8 cellular contexts compared by ENCODE assay signal in genomic region chr18:63421514-63421913, GRCh38. TPM values are rescaled to one million over a fixed set of nuclear protein-coding genes. Genes with fewer than 3 reads are reported as not detected.
A peak's percentile ranks its signal among the peaks of the same experiment; 100 is the strongest.
DNase-seq lines count a peak whose midpoint lies in the region; ATAC-seq and TF ChIP-seq lines count a peak whose summit lies in the region.

No MANE protein-coding gene starts in this region.

- TF ChIP-seq CTCF in tibial artery (IDR thresholded peaks at IDR 0.05), result no peak

- peak overlapping the region; percentile 99 for H3K4me3 Mint-ChIP-seq in activated T-cell treated with anti-CD3 and anti-CD28 coated beads, Interleukin-2, amount 50 U/mL, for 24 hours
- H3K4me3 Mint-ChIP-seq in activated naive CD8-positive, alpha-beta T cell treated with anti-CD3 and anti-CD28 coated beads, Interleukin-2, amount 10 ng/mL, durations not matched to agents 7 days and 5 days, result peak overlapping the region; percentile 88

- peaks cover 9 to 16% (median 9%) of the 10 kb centered on the region in 3 donors for H3K36me3 ChIP-seq in tibial artery

- H3K9me3 ChIP-seq in tibial artery, result no peaks in the 10 kb centered on the region

- H3K9me3 Mint-ChIP-seq in activated T-cell treated with anti-CD3 and anti-CD28 coated beads, Interleukin-2, amount 50 U/mL, for 24 hours, result no peaks in the 10 kb centered on the region
- no peaks in the 10 kb centered on the region for H3K9me3 Mint-ChIP-seq in activated naive CD8-positive, alpha-beta T cell treated with anti-CD3 and anti-CD28 coated beads, Interleukin-2, amount 10 ng/mL, durations not matched to agents 7 days and 5 days

- DNase-seq in activated T-cell treated with anti-CD3 and anti-CD28 coated beads, Interleukin-2, amount 50 U/mL, for 24 hours, result no peak
- no peak for DNase-seq in activated T-cell treated with anti-CD3 and anti-CD28 coated beads, Interleukin-2, amount 50 U/mL, for 1 hour
- DNase-seq in activated naive CD8-positive, alpha-beta T cell treated with anti-CD3 and anti-CD28 coated beads, Interleukin-2, amount 10 ng/mL, durations not matched to agents 7 days and 5 days, result no peak
- DNase-seq in kidney glomerular epithelial cell (lab: John Stamatoyannopoulos, UW), result peak; percentile 19
- DNase-seq in tibial artery, result no peak
- no peak for DNase-seq in GOT3 (lab: John Stamatoyannopoulos, UW)
- no peak for DNase-seq in NCI-H1048 (lab: John Stamatoyannopoulos, UW)

- H3K4me3 ChIP-seq in tibial artery, result peak overlapping the region; percentile 78 to 90

- POLR2A ChIA-PET in activated naive CD8-positive, alpha-beta T cell treated with anti-CD3 and anti-CD28 coated beads, Interleukin-2, amount 10 ng/mL, durations not matched to agents 7 days and 5 days (lab: Charles Lee), result interaction anchor here (0.9 to 2.0 kb wide), 9 partner anchors 9 to 426 kb away, joined by 3 to 22 read pairs (median 4); no protein-coding TSS in a partner anchor

- no peak for ATAC-seq in activated naive CD8-positive, alpha-beta T cell treated with anti-CD3 and anti-CD28 coated beads, Interleukin-2, amount 10 ng/mL, durations not matched to agents 7 days and 5 days (ENCODE audit: low read depth)
- no peak for ATAC-seq in GM18858 (IDR thresholded peaks at IDR 0.05; ENCODE audit: unreplicated experiment)

- no peaks in the 10 kb centered on the region for H3K27me3 ChIP-seq in tibial artery

- peaks cover 28% of the 10 kb centered on the region for H3K4me1 Mint-ChIP-seq in activated T-cell treated with anti-CD3 and anti-CD28 coated beads, Interleukin-2, amount 50 U/mL, for 24 hours (ENCODE audit: low read depth)
- peaks cover 16% of the 10 kb centered on the region for H3K4me1 Mint-ChIP-seq in activated naive CD8-positive, alpha-beta T cell treated with anti-CD3 and anti-CD28 coated beads, Interleukin-2, amount 10 ng/mL, durations not matched to agents 7 days and 5 days

- intact Hi-C loops in tibial artery (cut with DNase I; ENCODE audit: low total_unique reads), result loop anchor here (5.0 to 10.0 kb wide), 2 partner anchors 709 to 897 kb away; partner anchors contain the start of gene ZCCHC2

- peak overlapping the region; percentile 99 for H3K27ac Mint-ChIP-seq in activated T-cell treated with anti-CD3 and anti-CD28 coated beads, Interleukin-2, amount 50 U/mL, for 24 hours
- peak overlapping the region; percentile 94 for H3K27ac Mint-ChIP-seq in activated naive CD8-positive, alpha-beta T cell treated with anti-CD3 and anti-CD28 coated beads, Interleukin-2, amount 10 ng/mL, durations not matched to agents 7 days and 5 days

- peaks cover 0 to 39% (median 18%) of the 10 kb centered on the region in 4 donors for H3K4me1 ChIP-seq in tibial artery

- no peaks in the 10 kb centered on the region for H3K27me3 Mint-ChIP-seq in activated T-cell treated with anti-CD3 and anti-CD28 coated beads, Interleukin-2, amount 50 U/mL, for 24 hours
- H3K27me3 Mint-ChIP-seq in activated naive CD8-positive, alpha-beta T cell treated with anti-CD3 and anti-CD28 coated beads, Interleukin-2, amount 10 ng/mL, durations not matched to agents 7 days and 5 days, result no peaks in the 10 kb centered on the region

- peaks cover 19% of the 10 kb centered on the region for H3K36me3 Mint-ChIP-seq in activated T-cell treated with anti-CD3 and anti-CD28 coated beads, Interleukin-2, amount 50 U/mL, for 24 hours (ENCODE audit: low read depth)
- peaks cover 4% of the 10 kb centered on the region for H3K36me3 Mint-ChIP-seq in activated naive CD8-positive, alpha-beta T cell treated with anti-CD3 and anti-CD28 coated beads, Interleukin-2, amount 10 ng/mL, durations not matched to agents 7 days and 5 days

- peak overlapping the region; percentile 90 to 95 for H3K27ac ChIP-seq in tibial artery

RNA-seq across cellular contexts. Expression of gene VPS4B, which starts 0.8 kb away (rescaled TPM):
- 10 to 100 TPM; 72.8 to 78.2 TPM for total RNA-seq in activated naive CD8-positive, alpha-beta T cell treated with anti-CD3 and anti-CD28 coated beads, Interleukin-2, amount 10 ng/mL, durations not matched to agents 7 days and 5 days

RNA-seq across cellular contexts. Expression of gene KDSR, which starts 54.5 kb away (rescaled TPM):
- 10 to 100 TPM; 48.1 to 50.1 TPM for total RNA-seq in activated naive CD8-positive, alpha-beta T cell treated with anti-CD3 and anti-CD28 coated beads, Interleukin-2, amount 10 ng/mL, durations not matched to agents 7 days and 5 days

RNA-seq across cellular contexts. Expression of gene SERPINB5, which starts 55.2 kb away (rescaled TPM):
- not detected for total RNA-seq in activated naive CD8-positive, alpha-beta T cell treated with anti-CD3 and anti-CD28 coated beads, Interleukin-2, amount 10 ng/mL, durations not matched to agents 7 days and 5 days
